21 cellular contexts compared by ENCODE assay signal in genomic region chr14:24409956-24410355, GRCh38. TPM values are rescaled to one million over a fixed set of nuclear protein-coding genes. Genes with fewer than 3 reads are reported as not detected.
"Had no signal": no experiment of that assay in that cellular context is flagged by ENCODE, and none has a peak within 500 bp of the region (broad histone marks: within the 10 kb centered on the region; RNA-seq: fewer than 3 reads in every experiment).

No MANE protein-coding gene starts in this region.

- H3K36me3 ChIP-seq: SJSA1 had no signal

- H3K4me2 ChIP-seq: PC-9 had no signal

- DNase-seq: Kasumi-1, KG1, MM.1S, NCI-H1092 treated with DMSO at 0.1 percent for 48 hours, NCI-H1436, NCI-H187, NCI-H2029, NCI-H2081 treated with DMSO at 0.1 percent for 48 hours, NCI-H2171, NCI-H226, NCI-H510A, NCI-H69, NCI-H774, OCI-M1, PC-9, Right ventricle myocardium superior, SIG-M5 had no signal

- H3K4me1 ChIP-seq: Peyer's patch, SJSA1 had no signal

- H3K4me3 ChIP-seq: PC-9, Peyer's patch, SJSA1, SK-N-MC had no signal

- H3K27ac ChIP-seq: PC-9, Peyer's patch, SJSA1, SK-N-MC had no signal

- H3K9me3 ChIP-seq: Peyer's patch, SJSA1 had no signal

- H2AFZ ChIP-seq: PC-9 had no signal

- H3K27me3 ChIP-seq: Peyer's patch, SJSA1 had no signal

RNA-seq across cellular contexts. Expression of gene NYNRIN, which starts 11.2 kb away (rescaled TPM):
- total RNA-seq: M059J had no signal
